ENCODE assay signal across 18 cellular contexts in the genomic region with DNA sequence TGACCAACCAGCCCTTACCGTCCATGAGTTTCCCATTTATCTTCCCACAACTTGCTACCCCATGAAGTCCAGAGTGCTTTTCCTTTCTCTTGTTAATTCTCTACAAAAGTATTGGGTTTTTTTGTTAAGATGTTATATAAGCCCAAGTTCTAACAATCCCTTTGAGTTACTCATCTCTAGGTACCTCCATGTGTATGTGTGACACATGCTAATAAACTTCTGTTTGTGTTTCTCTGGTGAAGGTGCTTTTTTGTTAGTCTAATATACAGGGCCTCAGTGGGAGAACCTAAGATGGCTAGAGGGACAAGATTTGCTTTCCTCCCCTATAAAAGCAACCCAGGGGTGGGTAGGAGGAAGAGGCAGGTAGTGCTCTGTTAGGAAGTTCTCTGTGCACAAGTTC. TPM values are rescaled to one million over a fixed set of nuclear protein-coding genes. Genes with fewer than 3 reads are reported as not detected.
DNase-seq lines count a peak whose midpoint lies in the region; ATAC-seq and TF ChIP-seq lines count a peak whose summit lies in the region.
"Had no signal": no experiment of that assay in that cellular context is flagged by ENCODE, and none has a peak within 500 bp of the region (broad histone marks: within the 10 kb centered on the region; RNA-seq: fewer than 3 reads in every experiment).

No MANE protein-coding gene starts in this region.

- POLR2A ChIA-PET in CD4-positive, alpha-beta T cell (lab: Charles Lee), result interaction anchor here (0.6 kb wide), 1 partner anchor 41 kb away, joined by 4 read pairs; no protein-coding TSS in a partner anchor
- POLR2A ChIA-PET in activated B cell treated with CpG ODN at 0.5 μM for 24 hours (lab: Charles Lee), result interaction anchor here (0.6 to 1.3 kb wide), 8 partner anchors 7 to 1083 kb away, joined by 3 to 10 read pairs (median 4); a partner anchor contains a TSS

- no peak overlapping the region for H2BK15ac ChIP-seq in neuronal stem cell (ENCODE audit: low read length)

- H3K27me3 ChIP-seq in CD4-positive, alpha-beta T cell (ENCODE audit: control insufficient read depth, insufficient read depth, low read length), result no peaks in the 10 kb centered on the region
- no peaks in the 10 kb centered on the region for H3K27me3 ChIP-seq in HL-60 (ENCODE audit: insufficient read depth, poor library complexity, severe bottlenecking)
- H3K27me3 ChIP-seq in neuronal stem cell (ENCODE audit: control insufficient read depth in 3 of 3, insufficient read depth in 3 of 3, low read depth in 1 of 3, low read length in 3 of 3), result peaks cover 0 to 15% (median 0%) of the 10 kb centered on the region in 3 experiments
- H3K27me3 ChIP-seq: MG63, spleen, testis had no signal

- no peak overlapping the region for H3K4ac ChIP-seq in neuronal stem cell (ENCODE audit: low read length)

- peak overlapping the region; percentile 24 for H3K27ac Mint-ChIP-seq in CD4-positive, alpha-beta T cell
- H3K27ac Mint-ChIP-seq in activated B cell treated with CpG ODN at 0.5 μM for 24 hours (peak overlapping the region; percentile 84), memory B cell (peak overlapping the region; percentile 22)
- H3K27ac Mint-ChIP-seq: endodermal cell had no signal

- intact Hi-C loops in CD4-positive, alpha-beta T cell (cut with DNase I, micrococcal nuclease), result loop anchor here (5.0 to 10.0 kb wide), 3 partner anchors 381 to 611 kb away; no protein-coding TSS in a partner anchor
- intact Hi-C loops in activated B cell treated with CpG ODN at 0.5 μM for 24 hours (cut with micrococcal nuclease), result loop anchor here (2.0 to 5.0 kb wide), 6 partner anchors 41 to 736 kb away; a partner anchor contains a TSS

- H3K4me3 Mint-ChIP-seq in CD4-positive, alpha-beta T cell, result peak overlapping the region; percentile 3
- peak overlapping the region; percentile 62 for H3K4me3 Mint-ChIP-seq in activated B cell treated with CpG ODN at 0.5 μM for 24 hours
- no peak overlapping the region for H3K4me3 Mint-ChIP-seq in memory B cell
- H3K4me3 Mint-ChIP-seq: endodermal cell, neural crest cell had no signal

- no peak overlapping the region for H2BK12ac ChIP-seq in neuronal stem cell (ENCODE audit: low read length)

- H2AK5ac ChIP-seq in neuronal stem cell (ENCODE audit: low read depth, low read length), result no peak overlapping the region

- no peaks in the 10 kb centered on the region for H3K9me3 ChIP-seq in CD4-positive, alpha-beta T cell (ENCODE audit: control insufficient read depth, low read length)
- H3K9me3 ChIP-seq in neuronal stem cell (replicated peaks in 1 of 2; ENCODE audit: control insufficient read depth in 2 of 2, insufficient read depth in 1 of 2, low read depth in 1 of 2, low read length in 2 of 2), result no peaks in the 10 kb centered on the region
- H3K9me3 ChIP-seq: MG63, spleen, testis had no signal

- H4K8ac ChIP-seq in neuronal stem cell (ENCODE audit: low read depth, low read length), result no peak overlapping the region

- no CpG with 5 or more reads among the region's 1 CpG for WGBS in neuronal stem cell (ENCODE audit: extremely low coverage in 2 of 2, insufficient read length in 2 of 2, insufficient replicate concordance in 1 of 2), 2 donors

- no peak overlapping the region for H3K27ac ChIP-seq in CD4-positive, alpha-beta T cell (ENCODE audit: low read depth, low read length)
- H3K27ac ChIP-seq in HL-60 (replicated peaks) (peak overlapping the region; percentile 57), neuronal stem cell (replicated peaks; ENCODE audit: low read length) (no peak overlapping the region)
- H3K27ac ChIP-seq: testis had no signal

- no peak overlapping the region for H3K23ac ChIP-seq in neuronal stem cell (ENCODE audit: low read depth, low read length, poor library complexity)

- H3K36me3 ChIP-seq in neuronal stem cell (replicated peaks in 1 of 2; ENCODE audit: control insufficient read depth in 2 of 2, insufficient read depth in 2 of 2, low read length in 2 of 2), result no peaks in the 10 kb centered on the region
- H3K36me3 ChIP-seq: MG63, spleen had no signal

- no peak for ATAC-seq in CD4-positive, alpha-beta T cell (ENCODE audit: poor library complexity)
- ATAC-seq in activated B cell treated with CpG ODN at 0.5 μM for 24 hours (ENCODE audit: low read depth) (no peak), memory B cell (ENCODE audit: low read depth) (no peak), HG02884 (IDR thresholded peaks at IDR 0.05; ENCODE audit: unreplicated experiment) (no peak), HG03159 (IDR thresholded peaks at IDR 0.05; ENCODE audit: unreplicated experiment) (no peak)

- H2BK5ac ChIP-seq in neuronal stem cell (ENCODE audit: low read length), result no peak overlapping the region

- H2AFZ ChIP-seq in neuronal stem cell (ENCODE audit: low read length), result no peak overlapping the region

- H3K27me3 Mint-ChIP-seq in CD4-positive, alpha-beta T cell, result no peaks in the 10 kb centered on the region
- H3K27me3 Mint-ChIP-seq in activated B cell treated with CpG ODN at 0.5 μM for 24 hours (no peaks in the 10 kb centered on the region), memory B cell (no peaks in the 10 kb centered on the region)

- no peak overlapping the region for H3K18ac ChIP-seq in neuronal stem cell (ENCODE audit: low read length)

- H3K4me1 Mint-ChIP-seq in CD4-positive, alpha-beta T cell (ENCODE audit: low read depth), result peaks cover 42% of the 10 kb centered on the region
- H3K4me1 Mint-ChIP-seq in activated B cell treated with CpG ODN at 0.5 μM for 24 hours (peaks cover 39% of the 10 kb centered on the region), memory B cell (peaks cover 32% of the 10 kb centered on the region)

- no peak overlapping the region for H4K91ac ChIP-seq in neuronal stem cell (ENCODE audit: low read depth, low read length, poor library complexity)

- no peak for TF ChIP-seq CTCF in CD4-positive, alpha-beta T cell (IDR thresholded peaks at IDR 0.05)
- no peak for TF ChIP-seq CTCF in HL-60 (IDR thresholded peaks at IDR 0.05; ENCODE audit: insufficient read depth, low read length)
- TF ChIP-seq CTCF in activated B cell treated with CpG ODN at 0.5 μM for 24 hours (IDR thresholded peaks at IDR 0.05), result no peak

- no peak overlapping the region for H2BK120ac ChIP-seq in neuronal stem cell (ENCODE audit: low read depth, low read length)

- no peaks in the 10 kb centered on the region for H3K36me3 Mint-ChIP-seq in CD4-positive, alpha-beta T cell (ENCODE audit: low read depth)
- H3K36me3 Mint-ChIP-seq in activated B cell treated with CpG ODN at 0.5 μM for 24 hours (ENCODE audit: low read depth), result no peaks in the 10 kb centered on the region
- H3K36me3 Mint-ChIP-seq in memory B cell, result no peaks in the 10 kb centered on the region

- DNase-seq in CD4-positive, alpha-beta T cell, result no peak
- DNase-seq in HL-60 (ENCODE audit: low read depth in 1 of 2, low spot score in 1 of 2) (no peak), activated B cell treated with CpG ODN at 0.5 μM for 24 hours (no peak), memory B cell (ENCODE audit: low spot score in 2 of 2) (no peak), germinal center (ENCODE audit: low spot score) (no peak), neuronal stem cell (ENCODE audit: low spot score) (no peak)
- DNase-seq: aorta, endodermal cell, GF-D8, mesendoderm, MG63, NCI-H1694, NCI-H226, spleen, testis had no signal

- no peak overlapping the region for H3K4me2 ChIP-seq in neuronal stem cell (ENCODE audit: insufficient read depth, low read length, poor library complexity, severe bottlenecking)

- H3K4me3 ChIP-seq in HL-60 (replicated peaks; ENCODE audit: insufficient read depth, low read length) (no peak overlapping the region), neuronal stem cell (ENCODE audit: low read length in 2 of 2) (no peak overlapping the region)
- H3K4me3 ChIP-seq: MG63, testis had no signal

- no peak overlapping the region for H3K14ac ChIP-seq in neuronal stem cell (ENCODE audit: low read length)

- CTCF ChIA-PET in CD4-positive, alpha-beta T cell (lab: Charles Lee), result no interaction called here
- CTCF ChIA-PET in activated B cell treated with CpG ODN at 0.5 μM for 24 hours (lab: Charles Lee), result interaction anchor here (0.6 to 1.3 kb wide), 3 partner anchors 16 to 223 kb away, joined by 3 to 4 read pairs (median 3); no protein-coding TSS in a partner anchor

- no peaks in the 10 kb centered on the region for H3K9me3 Mint-ChIP-seq in CD4-positive, alpha-beta T cell
- H3K9me3 Mint-ChIP-seq in activated B cell treated with CpG ODN at 0.5 μM for 24 hours (no peaks in the 10 kb centered on the region), memory B cell (no peaks in the 10 kb centered on the region)
- H3K9me3 Mint-ChIP-seq: endodermal cell, neural crest cell had no signal

- no peaks in the 10 kb centered on the region for H3K4me1 ChIP-seq in neuronal stem cell (ENCODE audit: control insufficient read depth in 2 of 2, insufficient read depth in 1 of 2, low read depth in 1 of 2, low read length in 2 of 2)

- H3K79me1 ChIP-seq in neuronal stem cell (ENCODE audit: low read depth, low read length), result no peaks in the 10 kb centered on the region

- H3K9ac ChIP-seq in neuronal stem cell (ENCODE audit: low read depth, low read length, poor library complexity), result no peak overlapping the region

RNA-seq across cellular contexts. Expression of a gene that starts 31.8 kb away (rescaled TPM):
- 1 to 10 TPM; 2.4 to 3.3 TPM for total RNA-seq in CD4-positive, alpha-beta T cell
- total RNA-seq in activated B cell treated with CpG ODN at 0.5 μM for 24 hours, result 7.0 TPM in 2 replicates
- polyA plus RNA-seq in neuronal stem cell (2013, experiment 1 of 2), result 1.1 TPM
- 1.0 TPM for polyA plus RNA-seq in neuronal stem cell (2013, experiment 2 of 2)

Comparison
In these comparisons a context has a peak if more than half of its experiments do, and no peak if none do; other contexts are left out.
1. H3K27ac Mint-ChIP-seq: peak in every context shown above with its lines; median percentile 84 in activated B cell treated with CpG ODN at 0.5 μM for 24 hours; 24 in CD4-positive, alpha-beta T cell; 22 in memory B cell.